ENCODE assay signal across 16 cellular contexts in genomic region chr1:1255078-1255477, GRCh38. TPM values are rescaled to one million over a fixed set of nuclear protein-coding genes. Genes with fewer than 3 reads are reported as not detected.
DNase-seq lines count a peak whose midpoint lies in the region; ATAC-seq and TF ChIP-seq lines count a peak whose summit lies in the region.
"Had no signal": no experiment of that assay in that cellular context is flagged by ENCODE, and none has a peak within 500 bp of the region (broad histone marks: within the 10 kb centered on the region; RNA-seq: fewer than 3 reads in every experiment).

No MANE protein-coding gene starts in this region.

- peak overlapping the region in 3 of 10 experiments; percentile 2 to 23 (median 13); a peak in 3 of 20 replicates for H3K4me3 ChIP-seq in BLaER1 treated with 17β-estradiol and CSF1 and Interleukin-3, amounts not matched to agents 10 nM and 100 nM
- no peak overlapping the region for H3K4me3 ChIP-seq in IMR-90 (ENCODE audit: insufficient read depth, low read depth, low read length)
- H3K4me3 ChIP-seq in SK-N-MC: no peak overlapping the region
- no peak overlapping the region for H3K4me3 ChIP-seq in fibroblast of lung (replicated peaks in 1 of 4; ENCODE audit: control extremely low read depth in 1 of 4, insufficient read depth in 1 of 4, low read depth in 3 of 4, low read length in 4 of 4)
- H3K4me3 ChIP-seq: Peyer's patch had no signal

- ATAC-seq in IMR-90 (ENCODE audit: low read depth) (no peak), HG03025 (IDR thresholded peaks at IDR 0.05; ENCODE audit: low FRiP score, unreplicated experiment) (no peak)

- POLR2A ChIA-PET in IMR-90 (lab: Charles Lee; ENCODE audit: unreplicated experiment): no interaction called here

- TF ChIP-seq RAD21 in IMR-90 (IDR thresholded peaks at IDR 0.05; ENCODE audit: low read length): no peak

- H4K20me1 ChIP-seq in BLaER1 treated with 17β-estradiol and CSF1 and Interleukin-3, amounts not matched to agents 10 nM and 100 nM: peaks cover 66 to 97% (median 86%) of the 10 kb centered on the region in 11 experiments
- H4K20me1 ChIP-seq in IMR-90 (ENCODE audit: insufficient read depth, low read length) (peaks cover 10% of the 10 kb centered on the region), fibroblast of lung (ENCODE audit: control insufficient read depth, extremely low read depth, insufficient read depth, low read length) (no peaks in the 10 kb centered on the region)

- no peak overlapping the region for H2AK5ac ChIP-seq in IMR-90 (ENCODE audit: low read depth, low read length)

- CTCF ChIA-PET in IMR-90 (lab: Yijun Ruan, JAX): no interaction called here

- H3K4me3 Mint-ChIP-seq in activated T-helper 2 cell treated with anti-CD3 and anti-CD28 coated beads, Interferon-gamma antibody, Interleukin-2, Interleukin-4, amounts not matched to agents 10 μg/mL and 5 μg/mL and 100 μg/mL, durations not matched to agents 14 hours and 24 hours and 36 hours (ENCODE audit: low read depth): no peak overlapping the region

- 98% methylated on average over 10 of the region's 26 CpGs; no CpG with 5 or more reads in 1 of the 2 experiments for WGBS in IMR-90 (ENCODE audit: extremely low coverage in 2 of 2, insufficient read length in 1 of 2), 2 experiments

- H4K8ac ChIP-seq in IMR-90 (ENCODE audit: low read depth in 2 of 2, low read length in 2 of 2): no peak overlapping the region

- H3K4me1 ChIP-seq in BLaER1 treated with 17β-estradiol and CSF1 and Interleukin-3, amounts not matched to agents 10 nM and 100 nM: peaks cover 65 to 99% (median 96%) of the 10 kb centered on the region in 10 experiments
- H3K4me1 ChIP-seq in IMR-90 (ENCODE audit: control insufficient read depth, insufficient read depth, low read length): peaks cover 15% of the 10 kb centered on the region
- peaks cover 2% of the 10 kb centered on the region for H3K4me1 ChIP-seq in fibroblast of lung (ENCODE audit: control insufficient read depth, extremely low read depth, insufficient read depth, low read length)

- no peak overlapping the region for H4K91ac ChIP-seq in IMR-90 (ENCODE audit: insufficient read depth, low read depth, low read length)

- TSS peak; percentile 49 for BruUV-seq in IMR-90 (replicated peaks; lab: Mats Ljungman, UMichigan)

- peaks cover 16% of the 10 kb centered on the region for H3K79me2 ChIP-seq in fibroblast of lung (ENCODE audit: control insufficient read depth, insufficient read depth, low read length)

- H3K36me3 Mint-ChIP-seq in activated T-helper 2 cell treated with anti-CD3 and anti-CD28 coated beads, Interferon-gamma antibody, Interleukin-2, Interleukin-4, amounts not matched to agents 10 μg/mL and 5 μg/mL and 100 μg/mL, durations not matched to agents 14 hours and 24 hours and 36 hours (ENCODE audit: low read depth): peaks cover 48% of the 10 kb centered on the region

- in situ Hi-C loops in IMR-90 (cut with MboI; ENCODE audit: low sequenced_read_pairs): no loop called here

- peaks cover 4% of the 10 kb centered on the region for H3K4me1 Mint-ChIP-seq in activated T-helper 2 cell treated with anti-CD3 and anti-CD28 coated beads, Interferon-gamma antibody, Interleukin-2, Interleukin-4, amounts not matched to agents 10 μg/mL and 5 μg/mL and 100 μg/mL, durations not matched to agents 14 hours and 24 hours and 36 hours (ENCODE audit: low read depth)

- H3K18ac ChIP-seq in IMR-90 (ENCODE audit: low read depth, low read length): no peak overlapping the region

- no peak overlapping the region for H3K14ac ChIP-seq in IMR-90 (replicated peaks; ENCODE audit: low read depth, low read length)

- peaks cover 10% of the 10 kb centered on the region for H3K9me1 ChIP-seq in IMR-90 (ENCODE audit: insufficient read depth, low read length)

- H2AK9ac ChIP-seq in IMR-90 (replicated peaks; ENCODE audit: low read depth, low read length, poor library complexity): no peak overlapping the region

- H4K5ac ChIP-seq in IMR-90 (ENCODE audit: low read depth, low read length): no peak overlapping the region

- H2BK5ac ChIP-seq in IMR-90 (ENCODE audit: low read depth, low read length, poor library complexity, severe bottlenecking): peak overlapping the region; percentile 50

- H3K56ac ChIP-seq in IMR-90 (ENCODE audit: extremely low read depth, insufficient read depth, low read length): no peak overlapping the region

- intact Hi-C loops in IMR-90 (cut with micrococcal nuclease): no loop called here
- intact Hi-C loops in activated T-helper 2 cell treated with anti-CD3 and anti-CD28 coated beads, Interferon-gamma antibody, Interleukin-2, Interleukin-4, amounts not matched to agents 10 μg/mL and 5 μg/mL and 100 μg/mL, durations not matched to agents 14 hours and 24 hours and 36 hours (cut with micrococcal nuclease): no loop called here

- H3K27ac Mint-ChIP-seq in activated T-helper 2 cell treated with anti-CD3 and anti-CD28 coated beads, Interferon-gamma antibody, Interleukin-2, Interleukin-4, amounts not matched to agents 10 μg/mL and 5 μg/mL and 100 μg/mL, durations not matched to agents 14 hours and 24 hours and 36 hours: no peak overlapping the region

- no peak overlapping the region for H2BK20ac ChIP-seq in IMR-90 (ENCODE audit: low read depth, low read length)

- H2AFZ ChIP-seq in IMR-90 (replicated peaks; ENCODE audit: low read length, poor library complexity) (no peak overlapping the region), fibroblast of lung (ENCODE audit: low read length) (no peak overlapping the region)

- peak overlapping the region in 8 of 11 experiments; percentile 40 to 76 (median 60); a peak in 16 of 22 replicates for H3K27ac ChIP-seq in BLaER1 treated with 17β-estradiol and CSF1 and Interleukin-3, amounts not matched to agents 10 nM and 100 nM
- H3K27ac ChIP-seq in IMR-90 (ENCODE audit: insufficient read depth, low read length) (no peak overlapping the region), SK-N-MC (peak overlapping the region; percentile 84), fibroblast of lung (ENCODE audit: insufficient read depth, low read length) (peak overlapping the region; percentile 38)
- H3K27ac ChIP-seq: C4-2B, Peyer's patch had no signal

- no peak for TF ChIP-seq CTCF in IMR-90 (conservative IDR thresholded peaks at IDR 0.05; ENCODE audit: low read depth, low read length)
- no peak for TF ChIP-seq CTCF in fibroblast of lung (conservative IDR thresholded peaks at IDR 0.05 in 1 of 2, IDR thresholded peaks at IDR 0.05 in 1 of 2; ENCODE audit: low read depth in 1 of 2, low read length in 2 of 2)

- no peak overlapping the region for H3K4ac ChIP-seq in IMR-90 (ENCODE audit: low read depth, low read length)

- no peaks in the 10 kb centered on the region for H3K27me3 Mint-ChIP-seq in activated T-helper 2 cell treated with anti-CD3 and anti-CD28 coated beads, Interferon-gamma antibody, Interleukin-2, Interleukin-4, amounts not matched to agents 10 μg/mL and 5 μg/mL and 100 μg/mL, durations not matched to agents 14 hours and 24 hours and 36 hours (ENCODE audit: low read depth)

- no peak for TF ChIP-seq POLR2A in IMR-90 (IDR thresholded peaks at IDR 0.05; ENCODE audit: low read depth, low read length)

- no peak overlapping the region for H2BK120ac ChIP-seq in IMR-90 (ENCODE audit: low read depth, low read length)

- peak overlapping the region; percentile 49 to 98 (median 83) for H3K4me2 ChIP-seq in BLaER1 treated with 17β-estradiol and CSF1 and Interleukin-3, amounts not matched to agents 10 nM and 100 nM
- H3K4me2 ChIP-seq in IMR-90 (ENCODE audit: low read depth, low read length) (no peak overlapping the region), fibroblast of lung (ENCODE audit: extremely low read depth, insufficient read depth, low read length) (no peak overlapping the region)

- H3K79me1 ChIP-seq in IMR-90 (ENCODE audit: low read depth in 1 of 2, low read length in 2 of 2): peaks cover 12 to 49% of the 10 kb centered on the region in 2 experiments

- dilution Hi-C loops in IMR-90 (cut with HindIII; ENCODE audit: low sequenced_read_pairs, unreplicated experiment): no loop called here

- H3K36me3 ChIP-seq in BLaER1 treated with 17β-estradiol and CSF1 and Interleukin-3, amounts not matched to agents 10 nM and 100 nM: peaks cover 38 to 71% (median 62%) of the 10 kb centered on the region in 11 experiments
- peaks cover 69% of the 10 kb centered on the region for H3K36me3 ChIP-seq in IMR-90 (ENCODE audit: control insufficient read depth, insufficient read depth, low read length)
- peaks cover 36% of the 10 kb centered on the region for H3K36me3 ChIP-seq in SK-N-MC (ENCODE audit: insufficient read depth, low read length)
- H3K36me3 ChIP-seq in fibroblast of lung (ENCODE audit: control insufficient read depth, insufficient read depth, low read length): peaks cover 32% of the 10 kb centered on the region

- H2BK15ac ChIP-seq in IMR-90 (ENCODE audit: low read depth, low read length): no peak overlapping the region

- H3K9me3 Mint-ChIP-seq in activated T-helper 2 cell treated with anti-CD3 and anti-CD28 coated beads, Interferon-gamma antibody, Interleukin-2, Interleukin-4, amounts not matched to agents 10 μg/mL and 5 μg/mL and 100 μg/mL, durations not matched to agents 14 hours and 24 hours and 36 hours: no peaks in the 10 kb centered on the region

- DNase-seq in IMR-90 (no peak), SK-N-MC (ENCODE audit: low read depth, low spot score) (no peak), fibroblast of lung (ENCODE audit: low read depth in 2 of 2) (no peak), globus pallidus (ENCODE audit: low spot score) (no peak)
- DNase-seq in activated T-helper 2 cell treated with anti-CD3 and anti-CD28 coated beads, Interferon-gamma antibody, Interleukin-2, Interleukin-4, amounts not matched to agents 10 μg/mL and 5 μg/mL and 100 μg/mL, durations not matched to agents 14 hours and 24 hours and 36 hours (ENCODE audit: low spot score): no peak
- DNase-seq: DMS79 treated with DMSO at 0.1 percent for 48 hours, NCI-H1105 treated with DMSO at 0.1 percent for 48 hours, NCI-H1694 treated with DMSO at 0.1 percent for 48 hours, NCI-H2107, NCI-H2227 treated with DMSO at 0.1 percent for 48 hours, NCI-H524, Peyer's patch, SHP77 had no signal

- H3K23ac ChIP-seq in IMR-90 (ENCODE audit: low read depth, low read length): no peak overlapping the region

- no peaks in the 10 kb centered on the region for H3K27me3 ChIP-seq in BLaER1 treated with 17β-estradiol and CSF1 and Interleukin-3, amounts not matched to agents 10 nM and 100 nM
- H3K27me3 ChIP-seq in IMR-90 (ENCODE audit: control insufficient read depth, insufficient read depth, low read length) (no peaks in the 10 kb centered on the region), fibroblast of lung (ENCODE audit: control insufficient read depth, insufficient read depth, low read length) (no peaks in the 10 kb centered on the region)
- H3K27me3 ChIP-seq: Peyer's patch had no signal

- H3K9me3 ChIP-seq in BLaER1 treated with 17β-estradiol and CSF1 and Interleukin-3, amounts not matched to agents 10 nM and 100 nM (replicated peaks in 1 of 11): peaks cover 0 to 4% (median 0%) of the 10 kb centered on the region in 11 experiments; a peak in 2 of 22 replicates
- H3K9me3 ChIP-seq in IMR-90 (ENCODE audit: control insufficient read depth, insufficient read depth, low read length): no peaks in the 10 kb centered on the region
- H3K9me3 ChIP-seq in SK-N-MC (ENCODE audit: low read depth, low read length): no peaks in the 10 kb centered on the region
- no peaks in the 10 kb centered on the region for H3K9me3 ChIP-seq in fibroblast of lung (ENCODE audit: control insufficient read depth, insufficient read depth, low read depth, low read length)
- H3K9me3 ChIP-seq: Peyer's patch had no signal

- peak overlapping the region in 10 of 11 experiments; percentile 2 to 75 (median 50); a peak in 17 of 22 replicates for H3K9ac ChIP-seq in BLaER1 treated with 17β-estradiol and CSF1 and Interleukin-3, amounts not matched to agents 10 nM and 100 nM
- H3K9ac ChIP-seq in IMR-90 (ENCODE audit: low read depth, low read length) (no peak overlapping the region), SK-N-MC (ENCODE audit: insufficient read length) (no peak overlapping the region), fibroblast of lung (ENCODE audit: insufficient read depth, low read length) (no peak overlapping the region)

RNA-seq across cellular contexts. Expression of gene C1QTNF12, which starts 8.6 kb away (rescaled TPM):
- total RNA-seq in IMR-90 (2012; rRNA removed): 0.36 TPM in 1 of 2 replicates, not detected in the other
- 1.1 and 2.6 TPM in 2 replicates for polyA plus RNA-seq in IMR-90 (2012; rRNA removed)
- polyA plus RNA-seq in IMR-90 (2012; cell fraction: cytosol; rRNA removed): 0.65 and 0.84 TPM in 2 replicates
- polyA plus RNA-seq in IMR-90 (2012; cell fraction: nucleus; rRNA removed; ENCODE audit: low replicate concordance): 8.4 and 27.4 TPM in 2 replicates
- total RNA-seq in fibroblast of lung: 1.0 and 4.1 TPM in 2 replicates
- 0.27 and 0.60 TPM in 2 replicates for polyA plus RNA-seq in fibroblast of lung
- 1.1 and 3.0 TPM in 2 replicates for polyA plus RNA-seq in fibroblast of lung (2012)
- 0.59 TPM in 1 of 2 replicates, not detected in the other for polyA minus RNA-seq in fibroblast of lung (ENCODE audit: low replicate concordance)
- total RNA-seq in activated T-helper 2 cell treated with anti-CD3 and anti-CD28 coated beads, Interferon-gamma antibody, Interleukin-2, Interleukin-4, amounts not matched to agents 10 μg/mL and 5 μg/mL and 100 μg/mL, durations not matched to agents 14 hours and 24 hours and 36 hours: 3.5 and 3.7 TPM in 2 replicates

RNA-seq across cellular contexts. Expression of gene UBE2J2, which starts 18.6 kb away (rescaled TPM):
- total RNA-seq in IMR-90 (2012; rRNA removed) (20.3 and 20.6 TPM in 2 replicates), fibroblast of lung (39.5 and 47.2 TPM in 2 replicates)
- polyA plus RNA-seq in IMR-90 (2012; rRNA removed) (62.3 and 67.5 TPM in 2 replicates), fibroblast of lung (32.3 and 50.9 TPM in 2 replicates)
- 55.5 and 69.4 TPM in 2 replicates for polyA plus RNA-seq in IMR-90 (2012; cell fraction: cytosol; rRNA removed)
- polyA plus RNA-seq in IMR-90 (2012; cell fraction: nucleus; rRNA removed; ENCODE audit: low replicate concordance): 93.5 and 102 TPM in 2 replicates
- polyA plus RNA-seq in fibroblast of lung (2012): 39.9 and 65.8 TPM in 2 replicates
- polyA minus RNA-seq in fibroblast of lung (ENCODE audit: low replicate concordance): 13.4 and 17.9 TPM in 2 replicates
- 79.3 and 81.0 TPM in 2 replicates for total RNA-seq in activated T-helper 2 cell treated with anti-CD3 and anti-CD28 coated beads, Interferon-gamma antibody, Interleukin-2, Interleukin-4, amounts not matched to agents 10 μg/mL and 5 μg/mL and 100 μg/mL, durations not matched to agents 14 hours and 24 hours and 36 hours

RNA-seq across cellular contexts. Expression of gene B3GALT6, which starts 23.0 kb away (rescaled TPM):
- 12.2 and 18.3 TPM in 2 replicates for total RNA-seq in IMR-90 (2012; rRNA removed)
- 23.0 and 29.2 TPM in 2 replicates for polyA plus RNA-seq in IMR-90 (2012; rRNA removed)
- 24.3 and 37.0 TPM in 2 replicates for polyA plus RNA-seq in IMR-90 (2012; cell fraction: cytosol; rRNA removed)
- 10.2 and 16.5 TPM in 2 replicates for polyA plus RNA-seq in IMR-90 (2012; cell fraction: nucleus; rRNA removed; ENCODE audit: low replicate concordance)
- total RNA-seq in fibroblast of lung: 19.3 and 19.5 TPM in 2 replicates
- 15.7 and 17.9 TPM in 2 replicates for polyA plus RNA-seq in fibroblast of lung
- 20.9 and 21.0 TPM in 2 replicates for polyA plus RNA-seq in fibroblast of lung (2012)
- 6.5 and 12.0 TPM in 2 replicates for polyA minus RNA-seq in fibroblast of lung (ENCODE audit: low replicate concordance)
- 34.6 and 35.8 TPM in 2 replicates for total RNA-seq in activated T-helper 2 cell treated with anti-CD3 and anti-CD28 coated beads, Interferon-gamma antibody, Interleukin-2, Interleukin-4, amounts not matched to agents 10 μg/mL and 5 μg/mL and 100 μg/mL, durations not matched to agents 14 hours and 24 hours and 36 hours

RNA-seq across cellular contexts. Expression of gene SDF4, which starts 23.3 kb away (rescaled TPM):
- 57.0 and 69.4 TPM in 2 replicates for total RNA-seq in IMR-90 (2012; rRNA removed)
- polyA plus RNA-seq in IMR-90 (2012; rRNA removed): 250 and 252 TPM in 2 replicates
- 292 and 384 TPM in 2 replicates for polyA plus RNA-seq in IMR-90 (2012; cell fraction: cytosol; rRNA removed)
- polyA plus RNA-seq in IMR-90 (2012; cell fraction: nucleus; rRNA removed; ENCODE audit: low replicate concordance): 224 and 287 TPM in 2 replicates
- 81.9 and 127 TPM in 2 replicates for total RNA-seq in fibroblast of lung
- polyA plus RNA-seq in fibroblast of lung: 133 and 180 TPM in 2 replicates
- polyA plus RNA-seq in fibroblast of lung (2012): 157 and 221 TPM in 2 replicates
- 90.8 and 94.6 TPM in 2 replicates for polyA minus RNA-seq in fibroblast of lung (ENCODE audit: low replicate concordance)
- 161 and 164 TPM in 2 replicates for total RNA-seq in activated T-helper 2 cell treated with anti-CD3 and anti-CD28 coated beads, Interferon-gamma antibody, Interleukin-2, Interleukin-4, amounts not matched to agents 10 μg/mL and 5 μg/mL and 100 μg/mL, durations not matched to agents 14 hours and 24 hours and 36 hours

RNA-seq across cellular contexts. Expression of gene SCNN1D, which starts 25.2 kb away (rescaled TPM):
- total RNA-seq in IMR-90 (2012; rRNA removed) (0.18 and 0.28 TPM in 2 replicates), fibroblast of lung (1.0 and 2.5 TPM in 2 replicates)
- polyA plus RNA-seq in IMR-90 (2012; rRNA removed) (3.7 and 4.4 TPM in 2 replicates), fibroblast of lung (0.44 TPM in 2 replicates)
- polyA plus RNA-seq in IMR-90 (2012; cell fraction: cytosol; rRNA removed): 1.7 and 3.1 TPM in 2 replicates
- 45.3 and 115 TPM in 2 replicates for polyA plus RNA-seq in IMR-90 (2012; cell fraction: nucleus; rRNA removed; ENCODE audit: low replicate concordance)
- polyA plus RNA-seq in fibroblast of lung (2012): 1.1 and 1.3 TPM in 2 replicates
- polyA minus RNA-seq in fibroblast of lung (ENCODE audit: low replicate concordance): not detected in 2 replicates
- 3.5 and 4.1 TPM in 2 replicates for total RNA-seq in activated T-helper 2 cell treated with anti-CD3 and anti-CD28 coated beads, Interferon-gamma antibody, Interleukin-2, Interleukin-4, amounts not matched to agents 10 μg/mL and 5 μg/mL and 100 μg/mL, durations not matched to agents 14 hours and 24 hours and 36 hours

Comparison
In these comparisons a context has a peak if more than half of its experiments do, and no peak if none do; other contexts are left out.
1. H3K4me2 ChIP-seq: peak in BLaER1 treated with 17β-estradiol and CSF1 and Interleukin-3, amounts not matched to agents 10 nM and 100 nM (11 of 11); none in IMR-90 (single experiment) and fibroblast of lung (single experiment).
2. H3K9ac ChIP-seq: peak in BLaER1 treated with 17β-estradiol and CSF1 and Interleukin-3, amounts not matched to agents 10 nM and 100 nM (10 of 11); none in IMR-90 (single experiment), SK-N-MC (single experiment) and fibroblast of lung (single experiment).